8 cellular contexts compared by ENCODE assay signal in genomic region chr5:116492016-116492623, GRCh38.
DNase-seq lines count a peak whose midpoint lies in the region; ATAC-seq and TF ChIP-seq lines count a peak whose summit lies in the region.

No MANE protein-coding gene starts in this region.

- H3K4me3 ChIP-seq in BE2C (ENCODE audit: low read depth, low read length) = no peak overlapping the region

- ATAC-seq in activated CD8-positive, alpha-beta T cell treated with anti-CD3 and anti-CD28 coated beads, Interleukin-2, amount 10 ng/mL, durations not matched to agents 7 days and 5 days = no peak

- no peak overlapping the region for H3K4me3 Mint-ChIP-seq in activated naive CD4-positive, alpha-beta T cell treated with anti-CD3 and anti-CD28 coated beads for 36 hours
- no peak overlapping the region for H3K4me3 Mint-ChIP-seq in activated CD8-positive, alpha-beta T cell treated with anti-CD3 and anti-CD28 coated beads, Interleukin-2, amount 10 ng/mL, durations not matched to agents 7 days and 5 days
- H3K4me3 Mint-ChIP-seq in progenitor cell of endocrine pancreas (ENCODE audit: low read depth) = no peak overlapping the region

- intact Hi-C loops in activated naive CD4-positive, alpha-beta T cell treated with anti-CD3 and anti-CD28 coated beads for 36 hours (cut with micrococcal nuclease) = loop anchor here (10.0 kb wide), 1 partner anchor 357 kb away; no protein-coding TSS in a partner anchor

- no peaks in the 10 kb centered on the region for H3K9me3 Mint-ChIP-seq in activated naive CD4-positive, alpha-beta T cell treated with anti-CD3 and anti-CD28 coated beads for 36 hours
- no peaks in the 10 kb centered on the region for H3K9me3 Mint-ChIP-seq in activated CD8-positive, alpha-beta T cell treated with anti-CD3 and anti-CD28 coated beads, Interleukin-2, amount 10 ng/mL, durations not matched to agents 7 days and 5 days (ENCODE audit: insufficient read depth)
- H3K9me3 Mint-ChIP-seq in progenitor cell of endocrine pancreas (ENCODE audit: low read depth) = no peaks in the 10 kb centered on the region

- TF ChIP-seq CTCF in progenitor cell of endocrine pancreas (IDR thresholded peaks at IDR 0.05; ENCODE audit: unreplicated experiment) (no peak), BE2C (IDR thresholded peaks at IDR 0.05; ENCODE audit: low read depth, low read length) (no peak)

- CTCF ChIA-PET in activated naive CD4-positive, alpha-beta T cell treated with anti-CD3 and anti-CD28 coated beads for 36 hours (lab: Charles Lee) = interaction anchor here (0.7 kb wide), 1 partner anchor 29 kb away, joined by 5 read pairs; no protein-coding TSS in a partner anchor
- CTCF ChIA-PET in activated CD8-positive, alpha-beta T cell treated with anti-CD3 and anti-CD28 coated beads, Interleukin-2, amount 10 ng/mL, durations not matched to agents 7 days and 5 days (lab: Charles Lee) = no interaction called here

- no peaks in the 10 kb centered on the region for H3K27me3 Mint-ChIP-seq in activated naive CD4-positive, alpha-beta T cell treated with anti-CD3 and anti-CD28 coated beads for 36 hours (ENCODE audit: low read depth)
- H3K27me3 Mint-ChIP-seq in activated CD8-positive, alpha-beta T cell treated with anti-CD3 and anti-CD28 coated beads, Interleukin-2, amount 10 ng/mL, durations not matched to agents 7 days and 5 days (ENCODE audit: low read depth) = no peaks in the 10 kb centered on the region
- H3K27me3 Mint-ChIP-seq in progenitor cell of endocrine pancreas = no peaks in the 10 kb centered on the region

- DNase-seq in activated naive CD4-positive, alpha-beta T cell treated with anti-CD3 and anti-CD28 coated beads for 36 hours = peak; percentile 15
- no peak for DNase-seq in activated naive CD4-positive, alpha-beta T cell treated with anti-CD3 and anti-CD28 coated beads, Interleukin-2, amount 50 U/mL, for 16 hours
- DNase-seq in HPDE6-E6E7 (ENCODE audit: extremely low spot score) (peak; percentile 35), kidney glomerular epithelial cell (lab: John Stamatoyannopoulos, UW) (peak; percentile 76), progenitor cell of endocrine pancreas (ENCODE audit: low spot score, unreplicated experiment) (no peak), BE2C (no peak)
- peak; percentile 31 for DNase-seq in activated CD8-positive, alpha-beta T cell treated with anti-CD3 and anti-CD28 coated beads, Interleukin-2, amount 10 ng/mL, durations not matched to agents 7 days and 5 days
- no peak for DNase-seq in activated effector memory CD4-positive, alpha-beta T cell treated with Interleukin-2 at 50 U/mL for 16 hours

- H3K9me3 ChIP-seq in BE2C = no peaks in the 10 kb centered on the region

- peaks cover 15% of the 10 kb centered on the region for H3K4me1 Mint-ChIP-seq in activated naive CD4-positive, alpha-beta T cell treated with anti-CD3 and anti-CD28 coated beads for 36 hours (ENCODE audit: low read depth)
- peaks cover 12% of the 10 kb centered on the region for H3K4me1 Mint-ChIP-seq in activated CD8-positive, alpha-beta T cell treated with anti-CD3 and anti-CD28 coated beads, Interleukin-2, amount 10 ng/mL, durations not matched to agents 7 days and 5 days (ENCODE audit: low read depth)
- H3K4me1 Mint-ChIP-seq in progenitor cell of endocrine pancreas (ENCODE audit: low read depth) = peaks cover 25% of the 10 kb centered on the region

- H3K4me1 ChIP-seq in BE2C = peaks cover 16% of the 10 kb centered on the region

- no peak overlapping the region for H3K27ac Mint-ChIP-seq in activated naive CD4-positive, alpha-beta T cell treated with anti-CD3 and anti-CD28 coated beads for 36 hours
- H3K27ac Mint-ChIP-seq in activated CD8-positive, alpha-beta T cell treated with anti-CD3 and anti-CD28 coated beads, Interleukin-2, amount 10 ng/mL, durations not matched to agents 7 days and 5 days = no peak overlapping the region
- no peak overlapping the region for H3K27ac Mint-ChIP-seq in progenitor cell of endocrine pancreas

- no peaks in the 10 kb centered on the region for H3K27me3 ChIP-seq in BE2C

- peaks cover 29% of the 10 kb centered on the region for H3K36me3 ChIP-seq in BE2C

- H3K36me3 Mint-ChIP-seq in activated naive CD4-positive, alpha-beta T cell treated with anti-CD3 and anti-CD28 coated beads for 36 hours (ENCODE audit: low read depth) = no peaks in the 10 kb centered on the region
- H3K36me3 Mint-ChIP-seq in activated CD8-positive, alpha-beta T cell treated with anti-CD3 and anti-CD28 coated beads, Interleukin-2, amount 10 ng/mL, durations not matched to agents 7 days and 5 days (ENCODE audit: low read depth) = peaks cover 2% of the 10 kb centered on the region
- peaks cover 58% of the 10 kb centered on the region for H3K36me3 Mint-ChIP-seq in progenitor cell of endocrine pancreas (ENCODE audit: insufficient read depth)

- POLR2A ChIA-PET in activated CD8-positive, alpha-beta T cell treated with anti-CD3 and anti-CD28 coated beads, Interleukin-2, amount 10 ng/mL, durations not matched to agents 7 days and 5 days (lab: Charles Lee) = no interaction called here

Comparison
In these comparisons a context has a peak if more than half of its experiments do, and no peak if none do; other contexts are left out.
1. DNase-seq: peak in activated naive CD4-positive, alpha-beta T cell treated with anti-CD3 and anti-CD28 coated beads for 36 hours (single experiment), HPDE6-E6E7 (single experiment), activated CD8-positive, alpha-beta T cell treated with anti-CD3 and anti-CD28 coated beads, Interleukin-2, amount 10 ng/mL, durations not matched to agents 7 days and 5 days (single experiment) and kidney glomerular epithelial cell (single experiment); none in activated naive CD4-positive, alpha-beta T cell treated with anti-CD3 and anti-CD28 coated beads, Interleukin-2, amount 50 U/mL, for 16 hours (single experiment), activated effector memory CD4-positive, alpha-beta T cell treated with Interleukin-2 at 50 U/mL for 16 hours (single experiment), progenitor cell of endocrine pancreas (single experiment) and BE2C (single experiment).